ENCODE assay signal across 15 cellular contexts in genomic region chr2:23549051-23549450, GRCh38.
DNase-seq lines count a peak whose midpoint lies in the region; ATAC-seq lines count a peak whose summit lies in the region.
"Had no signal": no experiment of that assay in that cellular context is flagged by ENCODE, and none has a peak within 500 bp of the region (broad histone marks: within the 10 kb centered on the region; RNA-seq: fewer than 3 reads in every experiment).

No MANE protein-coding gene starts in this region.

- H3K27ac ChIP-seq in BLaER1 treated with 17β-estradiol and CSF1 and Interleukin-3, amounts not matched to agents 10 nM and 100 nM = no peak overlapping the region
- H3K27ac ChIP-seq: upper lobe of left lung had no signal

- H3K36me3 ChIP-seq in BLaER1 treated with 17β-estradiol and CSF1 and Interleukin-3, amounts not matched to agents 10 nM and 100 nM = no peaks in the 10 kb centered on the region
- H3K36me3 ChIP-seq: upper lobe of left lung had no signal

- peaks cover 0 to 17% (median 0%) of the 10 kb centered on the region in 11 experiments; a peak in 3 of 22 replicates for H4K20me1 ChIP-seq in BLaER1 treated with 17β-estradiol and CSF1 and Interleukin-3, amounts not matched to agents 10 nM and 100 nM

- H3K9ac ChIP-seq in BLaER1 treated with 17β-estradiol and CSF1 and Interleukin-3, amounts not matched to agents 10 nM and 100 nM = no peak overlapping the region

- DNase-seq in NCI-H1417 (lab: John Stamatoyannopoulos, UW) = peak in 2 of 3 experiments; percentile 89 to 96
- peak; percentile 66 for DNase-seq in NCI-H748 treated with DMSO at 0.1 percent for 48 hours (lab: John Stamatoyannopoulos, UW)
- peak; percentile 45 for DNase-seq in left kidney (ENCODE audit: low read depth, low spot score)
- no peak for DNase-seq in stimulated activated CD4-positive, alpha-beta T cell treated with anti-CD3 and anti-CD28 coated beads, Interleukin-2, amount 100 ng/mL, for 48 hours
- no peak for DNase-seq in activated CD8-positive, alpha-beta memory T cell treated with anti-CD3 and anti-CD28 coated beads for 24 hours
- DNase-seq: activated T-cell treated with anti-CD3 and anti-CD28 coated beads, Interleukin-2, amount 50 U/mL, for 1 hour; dermis blood vessel endothelial cell; GOT3; stimulated activated CD8-positive, alpha-beta memory T cell treated with anti-CD3 and anti-CD28 coated beads, Interleukin-4, amount 100 ng/mL, for 48 hours; upper lobe of left lung had no signal

- no peak for ATAC-seq in HG03095 (IDR thresholded peaks at IDR 0.05; ENCODE audit: unreplicated experiment)
- ATAC-seq in HG02973 (IDR thresholded peaks at IDR 0.05; ENCODE audit: unreplicated experiment) = no peak
- ATAC-seq: activated CD4-positive, CD25-positive, alpha-beta regulatory T cell treated with anti-CD3 and anti-CD28 coated beads, Interleukin-2, amount 50 U/mL, for 24 hours had no signal

- H3K9me3 ChIP-seq in BLaER1 treated with 17β-estradiol and CSF1 and Interleukin-3, amounts not matched to agents 10 nM and 100 nM (replicated peaks in 1 of 11) = no peaks in the 10 kb centered on the region
- H3K9me3 ChIP-seq: upper lobe of left lung had no signal

- no peak overlapping the region for H3K4me3 ChIP-seq in BLaER1 treated with 17β-estradiol and CSF1 and Interleukin-3, amounts not matched to agents 10 nM and 100 nM
- H3K4me3 ChIP-seq: lung, upper lobe of left lung had no signal

- H3K4me1 ChIP-seq in BLaER1 treated with 17β-estradiol and CSF1 and Interleukin-3, amounts not matched to agents 10 nM and 100 nM = peaks cover 30 to 56% (median 47%) of the 10 kb centered on the region in 10 experiments
- H3K4me1 ChIP-seq: upper lobe of left lung had no signal

- no peaks in the 10 kb centered on the region for H3K27me3 ChIP-seq in BLaER1 treated with 17β-estradiol and CSF1 and Interleukin-3, amounts not matched to agents 10 nM and 100 nM
- H3K27me3 ChIP-seq: upper lobe of left lung had no signal

- H3K4me2 ChIP-seq in BLaER1 treated with 17β-estradiol and CSF1 and Interleukin-3, amounts not matched to agents 10 nM and 100 nM = peak overlapping the region; percentile 57 to 85 (median 81)

Comparison
In these comparisons a context has a peak if more than half of its experiments do, and no peak if none do; other contexts are left out.
1. DNase-seq: peak in NCI-H1417 (2 of 3), NCI-H748 treated with DMSO at 0.1 percent for 48 hours (single experiment) and left kidney (single experiment); none in stimulated activated CD4-positive, alpha-beta T cell treated with anti-CD3 and anti-CD28 coated beads, Interleukin-2, amount 100 ng/mL, for 48 hours (0 of 2) and activated CD8-positive, alpha-beta memory T cell treated with anti-CD3 and anti-CD28 coated beads for 24 hours (single experiment).